ENCODE assay signal across 22 cellular contexts in the genomic region with DNA sequence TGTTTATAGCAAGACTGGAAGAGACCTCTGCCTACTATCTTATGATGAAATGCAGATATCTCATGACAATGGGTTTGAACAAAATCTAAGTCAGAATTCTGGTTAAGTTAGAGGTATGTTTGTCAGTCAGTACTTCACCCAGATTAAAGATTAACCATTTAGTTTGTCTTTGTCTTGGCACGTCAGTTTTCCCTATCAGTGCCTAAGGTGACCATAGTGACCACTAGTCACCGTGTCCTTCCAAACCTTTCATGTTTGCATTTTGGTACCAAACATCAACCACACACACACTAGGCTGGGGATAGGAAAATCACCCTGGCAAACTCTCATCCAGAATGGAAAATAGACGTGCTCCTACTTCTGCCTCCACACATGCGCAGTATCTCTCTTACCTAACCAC.
"Had no signal": no experiment of that assay in that cellular context is flagged by ENCODE, and none has a peak within 500 bp of the region (broad histone marks: within the 10 kb centered on the region; RNA-seq: fewer than 3 reads in every experiment).

No MANE protein-coding gene starts in this region.

- H3K79me2 ChIP-seq: hepatocyte had no signal

- H3K36me3 ChIP-seq: neutrophil, sigmoid colon, stomach had no signal

- DNase-seq: dermis blood vessel endothelial cell; endodermal cell; foreskin melanocyte; head of caudate nucleus; kidney; left colon; mammary epithelial cell; mucosa of descending colon; naive thymus-derived CD8-positive, alpha-beta T cell; posterior cingulate gyrus; sigmoid colon; stimulated activated CD4-positive, alpha-beta T cell treated with anti-CD3 and anti-CD28 coated beads, Interleukin-2, amount 100 ng/mL, for 24 hours; stimulated activated CD4-positive, alpha-beta T cell treated with anti-CD3 and anti-CD28 coated beads, Interleukin-4, amount 100 ng/mL, for 4 hours; stimulated activated naive B cell treated with anti-CD40 and anti-IgM and Interleukin-4, amounts not matched to agents 10 μg/mL and 1 μg/mL and 100 μg/mL, for 72 hours; stomach; substantia nigra; trophoblast cell had no signal

- H3K9me3 ChIP-seq: mucosa of descending colon, neutrophil, sigmoid colon, stomach had no signal

- H3K4me2 ChIP-seq: hepatocyte had no signal

- H3K27ac Mint-ChIP-seq: endodermal cell; naive thymus-derived CD8-positive, alpha-beta T cell; stimulated activated naive B cell treated with anti-CD40 and anti-IgM and Interleukin-4, amounts not matched to agents 10 μg/mL and 1 μg/mL and 100 μg/mL, for 72 hours had no signal

- H3K4me3 ChIP-seq: hepatocyte, mucosa of descending colon, sigmoid colon, skin epidermis, stomach had no signal

- H2AFZ ChIP-seq: hepatocyte had no signal

- H3K36me3 Mint-ChIP-seq: naive thymus-derived CD8-positive, alpha-beta T cell; stimulated activated naive B cell treated with anti-CD40 and anti-IgM and Interleukin-4, amounts not matched to agents 10 μg/mL and 1 μg/mL and 100 μg/mL, for 72 hours had no signal

- H3K27me3 ChIP-seq: hepatocyte, neutrophil, sigmoid colon, stomach had no signal

- H3K4me1 Mint-ChIP-seq: naive thymus-derived CD8-positive, alpha-beta T cell had no signal

- ATAC-seq: left colon; mucosa of descending colon; naive thymus-derived CD8-positive, alpha-beta T cell; stimulated activated naive B cell treated with anti-CD40 and anti-IgM and Interleukin-4, amounts not matched to agents 10 μg/mL and 1 μg/mL and 100 μg/mL, for 72 hours had no signal

- H3K27ac ChIP-seq: hepatocyte, neutrophil, sigmoid colon, skin epidermis, stomach had no signal

- H3K4me3 Mint-ChIP-seq: endodermal cell; naive thymus-derived CD8-positive, alpha-beta T cell; stimulated activated naive B cell treated with anti-CD40 and anti-IgM and Interleukin-4, amounts not matched to agents 10 μg/mL and 1 μg/mL and 100 μg/mL, for 72 hours had no signal

- H3K9me3 Mint-ChIP-seq: endodermal cell had no signal

- H3K4me1 ChIP-seq: sigmoid colon had no signal

- FAIRE-seq: colon, endothelial cell of umbilical vein, kidney had no signal
